Comparison of ENCODE assay signal across 2 cellular contexts in genomic region chr11:118969508-118969907, GRCh38.
TF ChIP-seq lines count a peak whose summit lies in the region.

No MANE protein-coding gene starts in this region.

TF ChIP-seq in HEK293, 187 proteins besides CTCF, POLR2A, EP300 and RAD21:
- TF ChIP-seq ZNF366 (tag by site-specific recombination; conservative IDR thresholded peaks at IDR 0.05) (peak; percentile 34; the same call in 1 of the 2 replicates), ZNF146 (tag by site-specific recombination; IDR thresholded peaks at IDR 0.05) (peak; percentile 95)

TF ChIP-seq in K562, 482 proteins besides CTCF, POLR2A, EP300 and RAD21:
- TF ChIP-seq RBM25 (IDR thresholded peaks at IDR 0.05; ENCODE audit: low read depth, low read length, severe bottlenecking) (peak; percentile 51), TRIM24 (IDR thresholded peaks at IDR 0.05) (peak in 1 of 2 experiments; percentile 36; a peak in 2 of 4 replicates), BCOR (IDR thresholded peaks at IDR 0.05) (0 out of 2 replicates have a peak, but pooled peaks have one; percentile 16), ZNF512 (tag; IDR thresholded peaks at IDR 0.05) (0 out of 2 replicates have a peak, but pooled peaks have one; percentile 15), ZNF146 (CRISPR knock-in tag; IDR thresholded peaks at IDR 0.05; ENCODE audit: unreplicated experiment) (peak; percentile 86)
TF ChIP-seq in K562: peak in this region for 5; not testable (repeated sequence) for 477.
